9 cellular contexts compared by ENCODE assay signal in the genomic region with DNA sequence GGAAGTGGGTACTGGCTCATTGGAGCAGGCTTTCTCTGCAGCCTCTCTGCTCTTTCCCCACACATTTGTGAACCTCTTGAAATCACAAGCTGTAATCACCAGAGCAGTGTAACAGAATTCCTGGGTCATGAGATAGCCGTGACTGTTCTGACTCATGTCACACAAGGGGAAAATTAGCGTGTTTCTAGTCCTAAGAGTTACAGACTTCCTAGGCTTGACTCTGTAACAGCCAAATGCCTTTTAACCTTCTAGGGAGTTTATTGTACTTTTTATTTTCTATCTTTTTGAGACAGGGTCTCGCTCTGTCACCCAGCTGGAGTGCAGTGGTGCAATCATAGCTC. TPM values are rescaled to one million over a fixed set of nuclear protein-coding genes. Genes with fewer than 3 reads are reported as not detected.
DNase-seq lines count a peak whose midpoint lies in the region; ATAC-seq, FAIRE-seq and TF ChIP-seq lines count a peak whose summit lies in the region.
"Had no signal": no experiment of that assay in that cellular context is flagged by ENCODE, and none has a peak within 500 bp of the region (broad histone marks: within the 10 kb centered on the region; RNA-seq: fewer than 3 reads in every experiment).

No MANE protein-coding gene starts in this region.

- H3K4me2 ChIP-seq in H1 (ENCODE audit: insufficient read depth in 1 of 2, low read depth in 2 of 2, low read length in 2 of 2), result no peak overlapping the region

- H3K23ac ChIP-seq in H1 (ENCODE audit: insufficient read length), result no peak overlapping the region

- H2BK20ac ChIP-seq in H1 (ENCODE audit: low read length), result 0 out of 2 replicates have a peak overlapping the region, but pooled peaks have one; percentile 48

- H2BK15ac ChIP-seq in H1 (ENCODE audit: low read length), result no peak overlapping the region

- H3K14ac ChIP-seq in H1 (ENCODE audit: insufficient read length), result no peak overlapping the region

- ATAC-seq in naive B cell (ENCODE audit: low read depth in 2 of 2), result peak; percentile 14 to 25
- ATAC-seq in GM18519 (IDR thresholded peaks at IDR 0.05; ENCODE audit: low FRiP score, unreplicated experiment), result no peak

- TF ChIP-seq CTCF in H1 (IDR thresholded peaks at IDR 0.05; ENCODE audit: control extremely low read depth in 1 of 3, insufficient read depth in 1 of 3, low read depth in 1 of 3, low read length in 3 of 3) (no peak), WERI-Rb-1 (IDR thresholded peaks at IDR 0.05; ENCODE audit: low read depth, low read length) (no peak)

- no peak for TF ChIP-seq POLR2A in H1 (IDR thresholded peaks at IDR 0.05; ENCODE audit: control extremely low read depth in 1 of 2, low read depth in 2 of 2, low read length in 2 of 2)

- H3K4me1 Mint-ChIP-seq in IgD-negative memory B cell, result peaks cover 53 to 71% (median 66%) of the 10 kb centered on the region in 3 donors
- peaks cover 70 to 97% (median 89%) of the 10 kb centered on the region in 3 donors for H3K4me1 Mint-ChIP-seq in naive B cell

- H3K27ac ChIP-seq in H1 (ENCODE audit: low read depth, low read length) (no peak overlapping the region), WERI-Rb-1 (no peak overlapping the region)
- H3K27ac ChIP-seq: HL-60 had no signal

- H3K36me3 ChIP-seq in H1 (ENCODE audit: control insufficient read depth in 2 of 4, insufficient read depth in 4 of 4, low read length in 3 of 4) (peaks cover 0 to 2% (median 0%) of the 10 kb centered on the region in 4 experiments; a peak in 1 of 8 replicates), WERI-Rb-1 (peaks cover 14% of the 10 kb centered on the region)

- H3K4me1 ChIP-seq in H1 (replicated peaks in 1 of 4; ENCODE audit: control insufficient read depth in 3 of 4, insufficient read depth in 4 of 4, low read length in 3 of 4), result peaks cover 6 to 11% (median 8%) of the 10 kb centered on the region in 4 experiments

- H3K18ac ChIP-seq in H1 (ENCODE audit: extremely low read depth, low read length), result no peak overlapping the region

- no peak for TF ChIP-seq RAD21 in H1 (IDR thresholded peaks at IDR 0.05 in 1 of 2, conservative IDR thresholded peaks at IDR 0.05 in 1 of 2; ENCODE audit: low read depth in 2 of 2, low read length in 2 of 2)

- POLR2A ChIA-PET in H1 (lab: Charles Lee; ENCODE audit: partially characterized antibody), result no interaction called here

- no peak overlapping the region for H3K4me3 ChIP-seq in H1 (ENCODE audit: extremely low read depth in 1 of 4, insufficient read depth in 2 of 4, low read depth in 3 of 4, low read length in 4 of 4)
- H3K4me3 ChIP-seq in WERI-Rb-1 (ENCODE audit: low read depth, low read length), result no peak overlapping the region

- no peaks in the 10 kb centered on the region for H3K27me3 Mint-ChIP-seq in IgD-negative memory B cell
- H3K27me3 Mint-ChIP-seq in naive B cell, result no peaks in the 10 kb centered on the region

- no peak overlapping the region for H2AFZ ChIP-seq in H1 (ENCODE audit: low read length)

- peaks cover 12% of the 10 kb centered on the region for H3K36me3 Mint-ChIP-seq in IgD-negative memory B cell
- H3K36me3 Mint-ChIP-seq in naive B cell, result peaks cover 10 to 17% of the 10 kb centered on the region in 2 donors

- no peak overlapping the region for H3K9ac ChIP-seq in H1 (replicated peaks in 1 of 4; ENCODE audit: extremely low read depth in 1 of 4, low read depth in 3 of 4, low read length in 3 of 4)

- H4K5ac ChIP-seq in H1 (ENCODE audit: insufficient read length, low read depth, low read length), result no peak overlapping the region

- H3K4me3 Mint-ChIP-seq in IgD-negative memory B cell, result peak overlapping the region in 2 of 4 donors; percentile 43 to 70
- H3K4me3 Mint-ChIP-seq in naive B cell, result peak overlapping the region in 7 of 8 donors; percentile 48 to 74 (median 56)

- no peak overlapping the region for H2BK120ac ChIP-seq in H1 (replicated peaks; ENCODE audit: low read depth, low read length)

- H3K9me3 ChIP-seq in H1 (ENCODE audit: insufficient read depth in 2 of 2, low read depth in 1 of 2, low read length in 1 of 2) (no peaks in the 10 kb centered on the region), WERI-Rb-1 (ENCODE audit: severe bottlenecking) (no peaks in the 10 kb centered on the region)

- H3K79me1 ChIP-seq in H1 (ENCODE audit: low read depth, low read length), result peaks cover 13% of the 10 kb centered on the region

- CTCF ChIA-PET in H1 (lab: Charles Lee; ENCODE audit: partially characterized antibody), result interaction anchor here (0.9 to 2.6 kb wide), 4 partner anchors 9 to 140 kb away, joined by 3 to 21 read pairs (median 4); no protein-coding TSS in a partner anchor

- DNase-seq in EL, result peak; percentile 95
- no peak for DNase-seq in H1 (ENCODE audit: low read depth in 1 of 2, low spot score in 2 of 2)
- no peak for DNase-seq in naive B cell
- no peak for DNase-seq in NCI-H2171 treated with DMSO at 0.1 percent for 48 hours (lab: John Stamatoyannopoulos, UW)
- no peak for DNase-seq in midbrain (lab: John Stamatoyannopoulos, UW)
- no peak for DNase-seq in WERI-Rb-1

- H3K79me2 ChIP-seq in H1 (ENCODE audit: control insufficient read depth in 1 of 2, insufficient read depth in 2 of 2, low read length in 2 of 2), result peaks cover 4 to 77% of the 10 kb centered on the region in 2 experiments; a peak in 3 of 4 replicates

- no peak overlapping the region for H3K56ac ChIP-seq in H1 (replicated peaks; ENCODE audit: insufficient read length, low read depth, low read length)

- 86% methylated on average over 3 of the region's 3 CpGs; no CpG with 5 or more reads in 1 of the 2 experiments for WGBS in H1 (ENCODE audit: extremely low coverage in 1 of 2, insufficient coverage in 1 of 2, insufficient read length in 1 of 2, insufficient replicate concordance in 2 of 2, low coverage in 1 of 2, low lambda C conversion rate in 2 of 2, missing lambda C conversion rate in 1 of 2), 2 experiments

- H3K27ac Mint-ChIP-seq in IgD-negative memory B cell (peak overlapping the region; percentile 47 to 83 (median 82)), naive B cell (peak overlapping the region; percentile 36 to 96 (median 88))

- H2BK5ac ChIP-seq in H1 (ENCODE audit: low read depth, low read length), result no peak overlapping the region

- no peak overlapping the region for H3K4ac ChIP-seq in H1 (replicated peaks; ENCODE audit: insufficient read length, low read depth, low read length)

- H4K91ac ChIP-seq in H1 (replicated peaks; ENCODE audit: insufficient read length, low read length), result no peak overlapping the region

- H4K8ac ChIP-seq in H1 (ENCODE audit: extremely low read depth, insufficient read depth, low read length), result no peak overlapping the region

- H4K20me1 ChIP-seq in H1 (replicated peaks in 1 of 2; ENCODE audit: control insufficient read depth in 1 of 2, insufficient read depth in 2 of 2, low read length in 2 of 2), result peaks cover 0 to 2% of the 10 kb centered on the region in 2 experiments

- no peak overlapping the region for H2AK5ac ChIP-seq in H1 (ENCODE audit: low read depth, low read length)

- FAIRE-seq in H1 (lab: Jason Lieb, UNC), result no peak

- H3K9me3 Mint-ChIP-seq in IgD-negative memory B cell (peaks cover 0 to 2% (median 0%) of the 10 kb centered on the region in 3 donors), naive B cell (peaks cover 0 to 4% (median 0%) of the 10 kb centered on the region in 7 donors)

- H3K27me3 ChIP-seq in H1 (replicated peaks in 1 of 4; ENCODE audit: control insufficient read depth in 3 of 4, extremely low read depth in 1 of 4, insufficient read depth in 3 of 4, low read length in 3 of 4) (no peaks in the 10 kb centered on the region), WERI-Rb-1 (ENCODE audit: insufficient read depth, low read depth, severe bottlenecking) (no peaks in the 10 kb centered on the region)

- no peak overlapping the region for H2BK12ac ChIP-seq in H1 (ENCODE audit: low read depth, low read length)

- H3K23me2 ChIP-seq in H1 (ENCODE audit: low read depth, low read length), result no peaks in the 10 kb centered on the region

- no peak for TF ChIP-seq EP300 in H1 (IDR thresholded peaks at IDR 0.05; ENCODE audit: borderline replicate concordance in 1 of 2, low read depth in 2 of 2, low read length in 2 of 2)

TF ChIP-seq in H1, 55 proteins besides CTCF, POLR2A, EP300 and RAD21 (continues in another document):
- TF ChIP-seq RXRA (IDR thresholded peaks at IDR 0.05; ENCODE audit: insufficient read depth, low read depth, low read length) (no peak), BRCA1 (IDR thresholded peaks at IDR 0.05; ENCODE audit: low read depth, low read length) (no peak), KDM4A (IDR thresholded peaks at IDR 0.05; ENCODE audit: low read depth, low read length, severe bottlenecking) (no peak), TAF1 (IDR thresholded peaks at IDR 0.05; ENCODE audit: low read depth, low read length) (no peak), SIRT6 (IDR thresholded peaks at IDR 0.05; ENCODE audit: low read length) (no peak), SIN3A (conservative IDR thresholded peaks at IDR 0.05 in 1 of 2, IDR thresholded peaks at IDR 0.05 in 1 of 2; ENCODE audit: low read depth in 1 of 2, low read length in 2 of 2) (no peak), HDAC6 (IDR thresholded peaks at IDR 0.05; ENCODE audit: low read depth, low read length) (no peak), KDM1A (IDR thresholded peaks at IDR 0.05; ENCODE audit: borderline replicate concordance, low read length) (no peak), TEAD4 (IDR thresholded peaks at IDR 0.05; ENCODE audit: low read depth, low read length) (no peak), CBX5 (IDR thresholded peaks at IDR 0.05; ENCODE audit: low read depth, low read length) (no peak), BACH1 (IDR thresholded peaks at IDR 0.05; ENCODE audit: low read length) (no peak), HDAC2 (IDR thresholded peaks at IDR 0.05; ENCODE audit: borderline replicate concordance in 1 of 2, low read depth in 2 of 2, low read length in 2 of 2) (no peak), CREB1 (IDR thresholded peaks at IDR 0.05) (no peak), CBX8 (IDR thresholded peaks at IDR 0.05; ENCODE audit: borderline replicate concordance, low read depth, low read length) (no peak)
- TF ChIP-seq, protein P1, sequence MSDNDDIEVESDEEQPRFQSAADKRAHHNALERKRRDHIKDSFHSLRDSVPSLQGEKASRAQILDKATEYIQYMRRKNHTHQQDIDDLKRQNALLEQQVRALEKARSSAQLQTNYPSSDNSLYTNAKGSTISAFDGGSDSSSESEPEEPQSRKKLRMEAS (IDR thresholded peaks at IDR 0.05), result no peak

RNA-seq across cellular contexts. Expression of gene TRAK1, which starts 54.7 kb away (rescaled TPM):
- polyA plus RNA-seq in IgD-negative memory B cell (24.6 TPM), H1 (2011; rRNA removed) (21.3 and 25.8 TPM in 2 replicates), naive B cell (ENCODE audit: low read depth in 6 of 6) (10 to 100 TPM; 20.5 to 54.1 (median 28.4) TPM)
- total RNA-seq in H1 (2021; fragmentation: NEBNext Ultra II Directional; extraction: Animal tissue kit (Norgen Biotek cat#: 25700)), result 32.7 and 35.4 TPM in 2 replicates
- polyA plus RNA-seq in H1 (2011; cell fraction: cytosol; rRNA removed), result 23.4 TPM
- 39.0 TPM for polyA plus RNA-seq in H1 (2011; cell fraction: nucleus; rRNA removed)
- 21.0 to 24.1 TPM (median 22.8 TPM) in 4 replicates for polyA plus RNA-seq in H1 (2012, experiment 1 of 2)
- 7.7 TPM for polyA plus RNA-seq in H1 (2012, experiment 2 of 2)
- 18.1 TPM for polyA plus RNA-seq in H1 (2013, experiment 1 of 2)
- 18.5 TPM for polyA plus RNA-seq in H1 (2013, experiment 2 of 2)
- 36.0 and 42.3 TPM in 2 replicates for polyA minus RNA-seq in H1 (2011; rRNA and poly(A)+ RNA removed)
- 29.4 TPM for polyA minus RNA-seq in H1 (2011; cell fraction: cytosol; rRNA and poly(A)+ RNA removed)
- 33.6 TPM for polyA minus RNA-seq in H1 (2011; cell fraction: nucleus; rRNA and poly(A)+ RNA removed)
